Comparison of ENCODE assay signal across 24 cellular contexts in genomic region chr12:87778065-87778464, GRCh38.
"Had no signal": no experiment of that assay in that cellular context is flagged by ENCODE, and none has a peak within 500 bp of the region (broad histone marks: within the 10 kb centered on the region; RNA-seq: fewer than 3 reads in every experiment).

No MANE protein-coding gene starts in this region.

- H3K4me2 ChIP-seq: neural progenitor cell had no signal

- H3K79me2 ChIP-seq: parathyroid adenoma had no signal

- H3K27ac ChIP-seq: neural progenitor cell, ovary, parathyroid adenoma, psoas muscle, right lobe of liver, sigmoid colon, stomach, thoracic aorta, tibial nerve, upper lobe of right lung, uterus had no signal

- H3K4me3 ChIP-seq: neural progenitor cell, ovary, psoas muscle, right lobe of liver, sigmoid colon, stomach, thoracic aorta, thyroid gland, tibial nerve, upper lobe of right lung, uterus had no signal

- ATAC-seq: natural killer cell; psoas muscle; right cardiac atrium; right lobe of liver; stimulated activated effector memory CD8-positive, alpha-beta T cell treated with anti-CD3 and anti-CD28 coated beads, Interleukin-12 subunit alpha, Interleukin-12 subunit beta, amount 100 ng/mL, for 72 hours; stimulated activated naive B cell treated with anti-CD40 and anti-IgM and Interleukin-4, amounts not matched to agents 10 μg/mL and 1 μg/mL and 100 μg/mL, for 72 hours; upper lobe of right lung had no signal

- H3K4me1 ChIP-seq: neural progenitor cell, psoas muscle, right lobe of liver, sigmoid colon, stomach, tibial nerve, upper lobe of right lung, uterus had no signal

- H3K9me3 ChIP-seq: ovary, psoas muscle, right lobe of liver, sigmoid colon, stomach, thoracic aorta, thyroid gland, tibial nerve, upper lobe of right lung, uterus had no signal

- DNase-seq: natural killer cell; occipital lobe; ovary; posterior cingulate gyrus; psoas muscle; right cardiac atrium; right lobe of liver; sigmoid colon; small intestine; stimulated activated CD4-positive, alpha-beta T cell treated with anti-CD3 and anti-CD28 coated beads, Interleukin-15, amount 100 ng/mL, for 24 hours; stimulated activated CD4-positive, alpha-beta T cell treated with anti-CD3 and anti-CD28 coated beads, Interleukin-2, amount 100 ng/mL, for 24 hours; stimulated activated CD4-positive, alpha-beta T cell treated with anti-CD3 and anti-CD28 coated beads, Interleukin-2, amount 100 ng/mL, for 48 hours; stimulated activated CD4-positive, alpha-beta T cell treated with anti-CD3 and anti-CD28 coated beads, Interleukin-4, amount 100 ng/mL, for 24 hours; stimulated activated naive B cell treated with anti-CD40 and anti-IgM and Interleukin-4, amounts not matched to agents 10 μg/mL and 1 μg/mL and 100 μg/mL, for 72 hours; stimulated activated naive CD4-positive, alpha-beta T cell treated with Interleukin-2 at 50 U/mL for 16 hours; stomach; thyroid gland; upper lobe of right lung; uterus had no signal

- H3K9ac ChIP-seq: neural progenitor cell, parathyroid adenoma had no signal

- H3K36me3 ChIP-seq: neural progenitor cell, ovary, right lobe of liver, sigmoid colon, stomach, thoracic aorta, thyroid gland, tibial nerve, upper lobe of right lung, uterus had no signal

- H3K27me3 ChIP-seq: neural progenitor cell, ovary, right lobe of liver, sigmoid colon, stomach, thyroid gland, tibial nerve, upper lobe of right lung, uterus had no signal

- H2AFZ ChIP-seq: neural progenitor cell, parathyroid adenoma had no signal
